ENCODE assay signal across 8 cellular contexts in genomic region chr7:50418086-50418515, GRCh38. TPM values are rescaled to one million over a fixed set of nuclear protein-coding genes. Genes with fewer than 3 reads are reported as not detected.
DNase-seq lines count a peak whose midpoint lies in the region; ATAC-seq, FAIRE-seq and TF ChIP-seq lines count a peak whose summit lies in the region.

No MANE protein-coding gene starts in this region.

- FAIRE-seq in RCC 7860 (lab: Jason Lieb, UNC) = peak; percentile 66

- DNase-seq in G401 (ENCODE audit: low spot score) (peak; percentile 56), KBM-7 (peak; percentile 87), RCC 7860 (ENCODE audit: low spot score) (peak; percentile 68), fibroblast of the aortic adventitia (ENCODE audit: low read depth) (peak; percentile 77), osteoblast (ENCODE audit: insufficient read length, low spot score, missing footprints) (peak; percentile 89), transverse colon (peak; percentile 75)
- peak; percentile 64 for DNase-seq in activated T-helper 1 cell treated with anti-CD3 and anti-CD28 coated beads, Interleukin-12 subunit alpha, Interleukin-12 subunit beta, Interleukin-2, Interleukin-4 antibody, amounts not matched to agents 30 ng/mL and 10 ng/mL and 1 ng/mL, durations not matched to agents 14 hours and 24 hours and 36 hours (ENCODE audit: low spot score)

- WGBS in transverse colon (ENCODE audit: low coverage in 1 of 2), 2 donors = 0 to 4% methylated on average over 3 to 4 of the region's 4 CpGs

- H3K36me3 ChIP-seq in osteoblast (ENCODE audit: insufficient read depth, low read length) (no peaks in the 10 kb centered on the region), transverse colon (no peaks in the 10 kb centered on the region)

- no peak overlapping the region for H3K27ac ChIP-seq in osteoblast (ENCODE audit: low read depth, low read length)
- no peak overlapping the region for H3K27ac ChIP-seq in transverse colon

- H3K4me1 Mint-ChIP-seq in activated T-helper 1 cell treated with anti-CD3 and anti-CD28 coated beads, Interleukin-12 subunit alpha, Interleukin-12 subunit beta, Interleukin-2, Interleukin-4 antibody, amounts not matched to agents 30 ng/mL and 10 ng/mL and 1 ng/mL, durations not matched to agents 14 hours and 24 hours and 36 hours (ENCODE audit: low read depth) = peaks cover 32% of the 10 kb centered on the region

- no peak overlapping the region for H3K4me2 ChIP-seq in osteoblast (ENCODE audit: insufficient read depth, low read length)

- H3K36me3 Mint-ChIP-seq in activated T-helper 1 cell treated with anti-CD3 and anti-CD28 coated beads, Interleukin-12 subunit alpha, Interleukin-12 subunit beta, Interleukin-2, Interleukin-4 antibody, amounts not matched to agents 30 ng/mL and 10 ng/mL and 1 ng/mL, durations not matched to agents 14 hours and 24 hours and 36 hours (ENCODE audit: low read depth) = no peaks in the 10 kb centered on the region

- in situ Hi-C loops in G401 (cut with HindIII; ENCODE audit: low sequenced_read_pairs) (no loop called here), KBM-7 (cut with MboI; ENCODE audit: low pct_unique_long_range_greater_than_20kb, low sequenced_read_pairs) (no loop called here), transverse colon (cut with MboI; ENCODE audit: low pct_ligation_motif_present in 1 of 4, low pct_unique_long_range_greater_than_20kb in 1 of 4, low sequenced_read_pairs in 3 of 4) (loop anchor here in 3 of 4 donors (10.0 to 25.0 kb wide), 2 partner anchors 206 to 213 kb away; no protein-coding TSS in a partner anchor)

- peak; percentile 81 for ATAC-seq in GM21825 (IDR thresholded peaks at IDR 0.05; ENCODE audit: unreplicated experiment)

- H3K4me1 ChIP-seq in osteoblast (ENCODE audit: insufficient read depth, low read length) = no peaks in the 10 kb centered on the region
- H3K4me1 ChIP-seq in transverse colon = no peaks in the 10 kb centered on the region

- no peak overlapping the region for H3K27ac Mint-ChIP-seq in activated T-helper 1 cell treated with anti-CD3 and anti-CD28 coated beads, Interleukin-12 subunit alpha, Interleukin-12 subunit beta, Interleukin-2, Interleukin-4 antibody, amounts not matched to agents 30 ng/mL and 10 ng/mL and 1 ng/mL, durations not matched to agents 14 hours and 24 hours and 36 hours

- H4K20me1 ChIP-seq in osteoblast (ENCODE audit: insufficient read depth, low read length) = no peaks in the 10 kb centered on the region

- TF ChIP-seq POLR2A in transverse colon (IDR thresholded peaks at IDR 0.05) = no peak

- H3K9me3 Mint-ChIP-seq in activated T-helper 1 cell treated with anti-CD3 and anti-CD28 coated beads, Interleukin-12 subunit alpha, Interleukin-12 subunit beta, Interleukin-2, Interleukin-4 antibody, amounts not matched to agents 30 ng/mL and 10 ng/mL and 1 ng/mL, durations not matched to agents 14 hours and 24 hours and 36 hours = no peaks in the 10 kb centered on the region

- H2AFZ ChIP-seq in osteoblast (ENCODE audit: low read length) = no peak overlapping the region

- H3K27me3 Mint-ChIP-seq in activated T-helper 1 cell treated with anti-CD3 and anti-CD28 coated beads, Interleukin-12 subunit alpha, Interleukin-12 subunit beta, Interleukin-2, Interleukin-4 antibody, amounts not matched to agents 30 ng/mL and 10 ng/mL and 1 ng/mL, durations not matched to agents 14 hours and 24 hours and 36 hours (ENCODE audit: insufficient read depth) = no peaks in the 10 kb centered on the region

- H3K9me3 ChIP-seq in osteoblast (ENCODE audit: low read depth, low read length) (no peaks in the 10 kb centered on the region), transverse colon (no peaks in the 10 kb centered on the region)

- no peaks in the 10 kb centered on the region for H3K27me3 ChIP-seq in osteoblast (ENCODE audit: insufficient read depth, low read length)
- H3K27me3 ChIP-seq in transverse colon = no peaks in the 10 kb centered on the region

- H3K79me2 ChIP-seq in osteoblast (ENCODE audit: insufficient read depth, low read length) = no peaks in the 10 kb centered on the region

- H3K4me3 ChIP-seq in fibroblast of the aortic adventitia (ENCODE audit: low read depth, low read length) (no peak overlapping the region), osteoblast (ENCODE audit: insufficient read depth, low read length) (no peak overlapping the region), transverse colon (no peak overlapping the region)

- intact Hi-C loops in activated T-helper 1 cell treated with anti-CD3 and anti-CD28 coated beads, Interleukin-12 subunit alpha, Interleukin-12 subunit beta, Interleukin-2, Interleukin-4 antibody, amounts not matched to agents 30 ng/mL and 10 ng/mL and 1 ng/mL, durations not matched to agents 14 hours and 24 hours and 36 hours (cut with micrococcal nuclease) = loop anchor here (1.0 to 2.0 kb wide), 9 partner anchors 20 to 326 kb away; no protein-coding TSS in a partner anchor
- intact Hi-C loops in transverse colon (cut with DNase I; ENCODE audit: low total_unique reads) = loop anchor here (10.0 kb wide), 1 partner anchor 323 kb away; the partner anchor contains the start of gene ZPBP

- TF ChIP-seq EP300 in transverse colon (IDR thresholded peaks at IDR 0.05; ENCODE audit: low read depth) = no peak

- TF ChIP-seq CTCF in fibroblast of the aortic adventitia (IDR thresholded peaks at IDR 0.05; ENCODE audit: insufficient read depth, low read length) (peak; percentile 92), osteoblast (IDR thresholded peaks at IDR 0.05; ENCODE audit: extremely low read depth, low read depth, low read length) (peak; percentile 91), transverse colon (IDR thresholded peaks at IDR 0.05) (peak; percentile 66 to 75 (median 72))

- H3K4me3 Mint-ChIP-seq in activated T-helper 1 cell treated with anti-CD3 and anti-CD28 coated beads, Interleukin-12 subunit alpha, Interleukin-12 subunit beta, Interleukin-2, Interleukin-4 antibody, amounts not matched to agents 30 ng/mL and 10 ng/mL and 1 ng/mL, durations not matched to agents 14 hours and 24 hours and 36 hours = no peak overlapping the region

RNA-seq across cellular contexts. Expression of gene FIGNL1, which starts 32.0 kb away (rescaled TPM):
- total RNA-seq in G401 (2014; rRNA removed; shearing (Covaris generic)) = 17.2 and 21.4 TPM in 2 replicates
- 41.6 and 45.4 TPM in 2 replicates for total RNA-seq in activated T-helper 1 cell treated with anti-CD3 and anti-CD28 coated beads, Interleukin-12 subunit alpha, Interleukin-12 subunit beta, Interleukin-2, Interleukin-4 antibody, amounts not matched to agents 30 ng/mL and 10 ng/mL and 1 ng/mL, durations not matched to agents 14 hours and 24 hours and 36 hours
- total RNA-seq in fibroblast of the aortic adventitia (ENCODE audit: low replicate concordance) = 9.3 and 33.6 TPM in 2 replicates
- 5.9 and 6.5 TPM in 2 replicates for total RNA-seq in osteoblast
- 1 to 10 TPM in 3 of 4 donors, under 1 TPM in 1; 0.80 to 6.2 (median 3.6) TPM for total RNA-seq in transverse colon

Comparison
In these comparisons a context has a peak if more than half of its experiments do, and no peak if none do; other contexts are left out.
1. in situ Hi-C loops: an anchor here in transverse colon (10.0 to 25.0 kb wide); none called in G401 and KBM-7.